In genomic region chr1:16076871-16077250, GRCh38 we compare ENCODE assay signal across 12 cellular contexts. TPM values are rescaled to one million over a fixed set of nuclear protein-coding genes. Genes with fewer than 3 reads are reported as not detected.
DNase-seq lines count a peak whose midpoint lies in the region; TF ChIP-seq lines count a peak whose summit lies in the region.
"Had no signal": no experiment of that assay in that cellular context is flagged by ENCODE, and none has a peak within 500 bp of the region (broad histone marks: within the 10 kb centered on the region; RNA-seq: fewer than 3 reads in every experiment).

No MANE protein-coding gene starts in this region.

- no peak overlapping the region for H3K4me3 Mint-ChIP-seq in CD4-positive, alpha-beta memory T cell
- H3K4me3 Mint-ChIP-seq: activated naive CD4-positive, alpha-beta T cell treated with anti-CD3 and anti-CD28 coated beads, Interleukin-2, amount 50 U/mL, for 24 hours had no signal

- WGBS in hepatocyte (ENCODE audit: low lambda C conversion rate, missing lambda C conversion rate): 90% methylated on average over 12 of the region's 12 CpGs

- peak overlapping the region in 1 of 7 donors; percentile 53 for H3K27ac Mint-ChIP-seq in CD4-positive, alpha-beta memory T cell
- H3K27ac Mint-ChIP-seq: activated naive CD4-positive, alpha-beta T cell treated with anti-CD3 and anti-CD28 coated beads, Interleukin-2, amount 50 U/mL, for 24 hours had no signal

- intact Hi-C loops in CD4-positive, alpha-beta memory T cell (cut with micrococcal nuclease): no loop called here

- H3K27ac ChIP-seq in CD4-positive, alpha-beta memory T cell (ENCODE audit: low read depth, low read length): no peak overlapping the region
- H3K27ac ChIP-seq in hepatocyte: no peak overlapping the region

- no peaks in the 10 kb centered on the region for H3K27me3 ChIP-seq in skeletal muscle satellite cell (ENCODE audit: control insufficient read depth, insufficient read depth, low read length)
- H3K27me3 ChIP-seq in CD4-positive, alpha-beta memory T cell (ENCODE audit: insufficient read depth, low read length): peaks cover 7% of the 10 kb centered on the region
- H3K27me3 ChIP-seq in hepatocyte: no peaks in the 10 kb centered on the region

- H3K4me2 ChIP-seq in skeletal muscle satellite cell (ENCODE audit: low read length) (peak overlapping the region; percentile 68), hepatocyte (no peak overlapping the region)

- H3K4me3 ChIP-seq in foreskin fibroblast (ENCODE audit: low read depth in 1 of 2, low read length in 2 of 2) (no peak overlapping the region), skeletal muscle satellite cell (ENCODE audit: low read length) (no peak overlapping the region), hepatocyte (no peak overlapping the region)
- no peak overlapping the region for H3K4me3 ChIP-seq in CD4-positive, alpha-beta memory T cell (ENCODE audit: low read length in 2 of 2)

- H2AFZ ChIP-seq in hepatocyte: no peak overlapping the region

- H3K36me3 Mint-ChIP-seq in CD4-positive, alpha-beta memory T cell: no peaks in the 10 kb centered on the region
- H3K36me3 Mint-ChIP-seq: activated naive CD4-positive, alpha-beta T cell treated with anti-CD3 and anti-CD28 coated beads, Interleukin-2, amount 50 U/mL, for 24 hours had no signal

- TF ChIP-seq CTCF in foreskin fibroblast (IDR thresholded peaks at IDR 0.05; ENCODE audit: low read depth, low read length): no peak
- no peak for TF ChIP-seq CTCF in hepatocyte (IDR thresholded peaks at IDR 0.05; ENCODE audit: poor library complexity)

- no peaks in the 10 kb centered on the region for H4K20me1 ChIP-seq in hepatocyte (ENCODE audit: insufficient read depth, poor library complexity, severe bottlenecking)

- H3K4me1 Mint-ChIP-seq in CD4-positive, alpha-beta memory T cell: peaks cover 11 to 24% (median 18%) of the 10 kb centered on the region in 4 donors

- H3K36me3 ChIP-seq in skeletal muscle satellite cell (ENCODE audit: insufficient read depth, low read length): no peaks in the 10 kb centered on the region
- H3K36me3 ChIP-seq in CD4-positive, alpha-beta memory T cell (ENCODE audit: insufficient read depth, low read length): no peaks in the 10 kb centered on the region
- no peaks in the 10 kb centered on the region for H3K36me3 ChIP-seq in hepatocyte (replicated peaks; ENCODE audit: insufficient read depth, low read depth)

- CTCF ChIA-PET in CD4-positive, alpha-beta memory T cell (lab: Charles Lee; ENCODE audit: partially characterized antibody): interaction anchor here (1.9 to 13.2 kb wide), 3 partner anchors 80 to 168 kb away, joined by 4 to 387 read pairs (median 63); no protein-coding TSS in a partner anchor

- H3K9me3 ChIP-seq in skeletal muscle satellite cell (replicated peaks; ENCODE audit: low read length) (no peaks in the 10 kb centered on the region), hepatocyte (ENCODE audit: low read depth) (no peaks in the 10 kb centered on the region)
- no peaks in the 10 kb centered on the region for H3K9me3 ChIP-seq in CD4-positive, alpha-beta memory T cell (ENCODE audit: control insufficient read depth in 1 of 2, low read length in 2 of 2)

- POLR2A ChIA-PET in CD4-positive, alpha-beta memory T cell (lab: Charles Lee; ENCODE audit: partially characterized antibody): no interaction called here

- no peaks in the 10 kb centered on the region for H3K9me2 ChIP-seq in hepatocyte (replicated peaks; ENCODE audit: insufficient read depth)

- peak in 2 of 3 experiments; percentile 18 to 38 for DNase-seq in NCI-H1417 (lab: John Stamatoyannopoulos, UW)
- no peak for DNase-seq in NCI-H1417 treated with DMSO at 0.1 percent for 48 hours (lab: John Stamatoyannopoulos, UW)
- DNase-seq in SHP77 treated with DMSO at 0.1 percent for 48 hours (lab: John Stamatoyannopoulos, UW): peak; percentile 30
- peak; percentile 25 to 61 for DNase-seq in foreskin fibroblast
- DNase-seq in D341Med (ENCODE audit: low spot score): no peak
- DNase-seq in CD4-positive, alpha-beta memory T cell: no peak
- no peak for DNase-seq in hepatocyte (ENCODE audit: low spot score)
- DNase-seq: activated CD4-positive, alpha-beta T cell treated with anti-CD3 and anti-CD28 coated beads for 48 hours; NCI-H1436 treated with DMSO at 0.1 percent for 48 hours had no signal

- no peaks in the 10 kb centered on the region for H3K9me3 Mint-ChIP-seq in CD4-positive, alpha-beta memory T cell
- H3K9me3 Mint-ChIP-seq: activated naive CD4-positive, alpha-beta T cell treated with anti-CD3 and anti-CD28 coated beads, Interleukin-2, amount 50 U/mL, for 24 hours had no signal

- H3K79me2 ChIP-seq in hepatocyte: no peaks in the 10 kb centered on the region

- H3K4me1 ChIP-seq in skeletal muscle satellite cell (ENCODE audit: control insufficient read depth, insufficient read depth, low read length) (peaks cover 44% of the 10 kb centered on the region), hepatocyte (ENCODE audit: insufficient read depth) (peaks cover 7% of the 10 kb centered on the region)
- H3K4me1 ChIP-seq in CD4-positive, alpha-beta memory T cell (ENCODE audit: insufficient read depth, low read length): peaks cover 20% of the 10 kb centered on the region

- peak overlapping the region; percentile 45 for H3K9ac ChIP-seq in skeletal muscle satellite cell (ENCODE audit: low read depth, low read length)

- H3K27me3 Mint-ChIP-seq in CD4-positive, alpha-beta memory T cell: peaks cover 5 to 9% of the 10 kb centered on the region in 2 donors

RNA-seq across cellular contexts. Expression of gene FAM131C, which starts 3.4 kb away (rescaled TPM):
- 0.51 TPM in 1 of 2 replicates, not detected in the other for total RNA-seq in skeletal muscle satellite cell (2012; rRNA removed)
- total RNA-seq in CD4-positive, alpha-beta memory T cell: not detected
- under 1 TPM in 1 of 2 donors, not detected in 1; 0.11 TPM for polyA plus RNA-seq in CD4-positive, alpha-beta memory T cell
- 3.3 and 3.5 TPM in 2 replicates for total RNA-seq in hepatocyte
- polyA plus RNA-seq in hepatocyte: 7.5 and 11.7 TPM in 2 replicates

RNA-seq across cellular contexts. Expression of gene CLCNKB, which starts 33.3 kb away (rescaled TPM):
- total RNA-seq in skeletal muscle satellite cell (2012; rRNA removed): not detected in 2 replicates
- total RNA-seq in CD4-positive, alpha-beta memory T cell: not detected
- polyA plus RNA-seq in CD4-positive, alpha-beta memory T cell: not detected
- total RNA-seq in hepatocyte: 0.47 and 1.0 TPM in 2 replicates
- polyA plus RNA-seq in hepatocyte: 1.4 and 1.8 TPM in 2 replicates

RNA-seq across cellular contexts. Expression of gene CLCNKA, which starts 55.0 kb away (rescaled TPM):
- total RNA-seq in skeletal muscle satellite cell (2012; rRNA removed): not detected in 2 replicates
- total RNA-seq in CD4-positive, alpha-beta memory T cell: not detected
- polyA plus RNA-seq in CD4-positive, alpha-beta memory T cell: not detected
- total RNA-seq in hepatocyte: 1.0 and 1.3 TPM in 2 replicates
- polyA plus RNA-seq in hepatocyte: 1.3 and 2.7 TPM in 2 replicates
- total RNA-seq: A673 had no signal

RNA-seq across cellular contexts. Expression of gene HSPB7, which starts 59.0 kb away (rescaled TPM):
- total RNA-seq in skeletal muscle satellite cell (2012; rRNA removed): 0.51 and 5.9 TPM in 2 replicates
- total RNA-seq in CD4-positive, alpha-beta memory T cell: not detected
- polyA plus RNA-seq in CD4-positive, alpha-beta memory T cell: not detected
- 12.6 and 17.4 TPM in 2 replicates for total RNA-seq in hepatocyte
- polyA plus RNA-seq in hepatocyte: 59.4 and 66.2 TPM in 2 replicates
- total RNA-seq: A673 had no signal

Comparison
In these comparisons a context has a peak if more than half of its experiments do, and no peak if none do; other contexts are left out.
1. DNase-seq: peak in NCI-H1417 (2 of 3), SHP77 treated with DMSO at 0.1 percent for 48 hours (single experiment) and foreskin fibroblast (2 of 2); none in NCI-H1417 treated with DMSO at 0.1 percent for 48 hours (single experiment), D341Med (single experiment), CD4-positive, alpha-beta memory T cell (0 of 5) and hepatocyte (single experiment).